ENCODE assay signal across 12 cellular contexts in genomic region chr1:26045712-26046312, GRCh38. TPM values are rescaled to one million over a fixed set of nuclear protein-coding genes. Genes with fewer than 3 reads are reported as not detected.
DNase-seq lines count a peak whose midpoint lies in the region; ATAC-seq lines count a peak whose summit lies in the region.
"Had no signal": no experiment of that assay in that cellular context is flagged by ENCODE, and none has a peak within 500 bp of the region (broad histone marks: within the 10 kb centered on the region; RNA-seq: fewer than 3 reads in every experiment).

Gene SLC30A2, minus strand, starts transcription at chr1:26046118. Its CDS starts 222 bp downstream, at chr1:26045896.

- peaks cover 5% of the 10 kb centered on the region for H3K4me1 Mint-ChIP-seq in activated T-cell treated with anti-CD3 and anti-CD28 coated beads, Interleukin-2, amount 50 U/mL, for 24 hours (ENCODE audit: low read depth)

- H3K9me3 ChIP-seq in thymus (ENCODE audit: control insufficient read depth) = no peaks in the 10 kb centered on the region
- H3K9me3 ChIP-seq: BLaER1 had no signal

- ATAC-seq in GM21737 (IDR thresholded peaks at IDR 0.05; ENCODE audit: unreplicated experiment) (no peak), HG02840 (IDR thresholded peaks at IDR 0.05; ENCODE audit: low FRiP score, unreplicated experiment) (no peak)

- H3K9me3 Mint-ChIP-seq in activated T-cell treated with anti-CD3 and anti-CD28 coated beads, Interleukin-2, amount 50 U/mL, for 24 hours = no peaks in the 10 kb centered on the region

- H3K36me3 ChIP-seq in thymus (ENCODE audit: control insufficient read depth, insufficient read depth) = no peaks in the 10 kb centered on the region
- H3K36me3 ChIP-seq: BLaER1 had no signal

- H3K27ac Mint-ChIP-seq in activated T-cell treated with anti-CD3 and anti-CD28 coated beads, Interleukin-2, amount 50 U/mL, for 24 hours = no peak within 1 kb of the TSS

- no peaks in the 10 kb centered on the region for H3K36me3 Mint-ChIP-seq in activated T-cell treated with anti-CD3 and anti-CD28 coated beads, Interleukin-2, amount 50 U/mL, for 24 hours (ENCODE audit: low read depth)

- no peak within 1 kb of the TSS for H3K4me3 Mint-ChIP-seq in activated T-cell treated with anti-CD3 and anti-CD28 coated beads, Interleukin-2, amount 50 U/mL, for 24 hours

- H3K4me3 ChIP-seq in thymus (ENCODE audit: low read length) = peak within 1 kb of the TSS; percentile 19
- H3K4me3 ChIP-seq: BLaER1 had no signal

- H3K27me3 ChIP-seq in thymus (ENCODE audit: control insufficient read depth, insufficient read depth) = peaks cover 52% of the 10 kb centered on the region

- no peak within 1 kb of the TSS for H3K27ac ChIP-seq in thymus (ENCODE audit: low read depth)
- H3K27ac ChIP-seq: BLaER1 had no signal

- peak; percentile 30 for DNase-seq in activated T-cell treated with anti-CD3 and anti-CD28 coated beads, Interleukin-2, amount 50 U/mL, for 24 hours
- no peak for DNase-seq in activated T-cell treated with anti-CD3 and anti-CD28 coated beads, Interleukin-2, amount 50 U/mL, for 1 hour
- DNase-seq in astrocyte of the hippocampus (ENCODE audit: low read depth, low spot score) (peak; percentile 38), iPS-NIHi7 (ENCODE audit: extremely low spot score) (peak; percentile 57), inferior parietal cortex (ENCODE audit: extremely low spot score) (no peak)
- DNase-seq: activated CD4-positive, alpha-beta T cell treated with anti-CD3 and anti-CD28 coated beads, Interleukin-2, amount 50 U/mL, for 1 hour; KBM-7; OCI-M1 had no signal

- peaks cover 66% of the 10 kb centered on the region for H3K27me3 Mint-ChIP-seq in activated T-cell treated with anti-CD3 and anti-CD28 coated beads, Interleukin-2, amount 50 U/mL, for 24 hours

- WGBS in thymus = 2% methylated on average over 69 of the region's 69 CpGs

- H3K4me1 ChIP-seq in thymus (ENCODE audit: control insufficient read depth, insufficient read depth, low read length) = peaks cover 10% of the 10 kb centered on the region
- H3K4me1 ChIP-seq: BLaER1 had no signal

RNA-seq across cellular contexts. Expression of gene SLC30A2, which starts in this region (rescaled TPM):
- 0.41 TPM for polyA plus RNA-seq in thymus

Comparison
In these comparisons a context has a peak if more than half of its experiments do, and no peak if none do; other contexts are left out.
1. DNase-seq: peak in activated T-cell treated with anti-CD3 and anti-CD28 coated beads, Interleukin-2, amount 50 U/mL, for 24 hours (single experiment), astrocyte of the hippocampus (single experiment) and iPS-NIHi7 (single experiment); none in activated T-cell treated with anti-CD3 and anti-CD28 coated beads, Interleukin-2, amount 50 U/mL, for 1 hour (single experiment) and inferior parietal cortex (single experiment).